ENCODE assay signal across 11 cellular contexts in genomic region chr1:6484826-6485139, GRCh38. TPM values are rescaled to one million over a fixed set of nuclear protein-coding genes. Genes with fewer than 3 reads are reported as not detected.
A peak's percentile ranks its signal among the peaks of the same experiment; 100 is the strongest.
DNase-seq lines count a peak whose midpoint lies in the region; ATAC-seq and TF ChIP-seq lines count a peak whose summit lies in the region.
"Had no signal": no experiment of that assay in that cellular context is flagged by ENCODE, and none has a peak within 500 bp of the region (broad histone marks: within the 10 kb centered on the region; RNA-seq: fewer than 3 reads in every experiment).

No MANE protein-coding gene starts in this region.

- H3K27ac ChIP-seq in coronary artery (no peak overlapping the region), spleen (peak overlapping the region in 6 of 8 donors; percentile 55 to 86 (median 81))

- no peaks in the 10 kb centered on the region for H3K9me3 ChIP-seq in spleen

- TF ChIP-seq CTCF in HFFc6 (IDR thresholded peaks at IDR 0.05) (no peak), coronary artery (IDR thresholded peaks at IDR 0.05) (no peak), kidney epithelial cell (IDR thresholded peaks at IDR 0.05; ENCODE audit: insufficient read depth, low read length, poor library complexity, severe bottlenecking) (no peak), spleen (IDR thresholded peaks at IDR 0.05 in 8 of 11, conservative IDR thresholded peaks at IDR 0.05 in 3 of 11) (no peak)

- H3K36me3 Mint-ChIP-seq in HFFc6 (ENCODE audit: low read depth), result no peaks in the 10 kb centered on the region

- no peak for ATAC-seq in GM21447 (IDR thresholded peaks at IDR 0.05; ENCODE audit: unreplicated experiment)
- ATAC-seq: HCT116, left lobe of liver had no signal

- H3K4me1 ChIP-seq in spleen, result peaks cover 2 to 65% (median 37%) of the 10 kb centered on the region in 6 donors

- DNase-seq in HFFc6 (no peak), coronary artery (ENCODE audit: low spot score) (no peak), kidney epithelial cell (ENCODE audit: low read depth) (no peak), spleen (no peak), HT-29 (ENCODE audit: low spot score) (no peak), NCI-H748 treated with DMSO at 0.1 percent for 48 hours (lab: John Stamatoyannopoulos, UW) (no peak)
- no peak for DNase-seq in stimulated activated CD4-positive, alpha-beta T cell treated with anti-CD3 and anti-CD28 coated beads, Interleukin-4, amount 100 ng/mL, for 1 hour
- DNase-seq: NCI-H1105 treated with DMSO at 0.1 percent for 48 hours had no signal

- no peaks in the 10 kb centered on the region for H3K9me3 Mint-ChIP-seq in HFFc6

- H3K4me3 ChIP-seq in coronary artery (peak overlapping the region; percentile 69), kidney epithelial cell (ENCODE audit: low read depth, low read length) (peak overlapping the region; percentile 65), spleen (peak overlapping the region; percentile 20 to 68 (median 40))

- peaks cover 18% of the 10 kb centered on the region for H3K27me3 Mint-ChIP-seq in HFFc6 (ENCODE audit: insufficient read depth)

- WGBS in spleen, 5 donors, result 11 to 27% (median 17%) methylated on average over 9 to 12 of the region's 12 CpGs

- H3K27me3 ChIP-seq in kidney epithelial cell (ENCODE audit: control insufficient read depth, insufficient read depth, low read length), result no peaks in the 10 kb centered on the region
- H3K27me3 ChIP-seq in spleen (replicated peaks in 1 of 7), result peaks cover 0 to 41% (median 19%) of the 10 kb centered on the region in 7 donors

- peak overlapping the region; percentile 36; the same call in 1 of the 2 replicates for H3K4me3 Mint-ChIP-seq in HFFc6

- intact Hi-C loops in spleen (cut with DNase I; ENCODE audit: low total_unique reads), result loop anchor here (5.0 kb wide), 2 partner anchors 63 to 163 kb away; no protein-coding TSS in a partner anchor

- H3K4me1 Mint-ChIP-seq in HFFc6 (ENCODE audit: low read depth), result peaks cover 8% of the 10 kb centered on the region

- no peaks in the 10 kb centered on the region for H3K36me3 ChIP-seq in kidney epithelial cell (ENCODE audit: control insufficient read depth, insufficient read depth, low read length)
- H3K36me3 ChIP-seq in spleen, result no peaks in the 10 kb centered on the region

- H3K27ac Mint-ChIP-seq in HFFc6, result no peak overlapping the region

- TF ChIP-seq POLR2A in spleen (IDR thresholded peaks at IDR 0.05), result no peak

RNA-seq across cellular contexts. Expression of gene PLEKHG5, which starts 6.7 kb away (rescaled TPM):
- 1 to 10 TPM; 6.4 to 7.2 (median 6.6) TPM for total RNA-seq in HFFc6 (2021; fragmentation: NEBNext Ultra II Directional; extraction: Animal tissue kit (Norgen Biotek cat#: 25700))
- 24.3 and 26.4 TPM in 2 replicates for total RNA-seq in kidney epithelial cell
- total RNA-seq in spleen, result 100 to 1,000 TPM in 1 of 7 donors, 10 to 100 TPM in 6; 34.7 to 120 (median 60.1) TPM
- polyA plus RNA-seq in spleen, result 10 to 100 TPM in 2 of 3 donors, 1 to 10 TPM in 1; 6.4 to 66.9 (median 29.7) TPM
- 12.5 and 14.6 TPM in 2 replicates for total RNA-seq in HT-29 (2014; rRNA removed; shearing (Covaris generic))

RNA-seq across cellular contexts. Expression of gene TNFRSF25, which starts 18.8 kb away (rescaled TPM):
- 1 to 10 TPM; 1.8 to 3.2 (median 2.7) TPM for total RNA-seq in HFFc6 (2021; fragmentation: NEBNext Ultra II Directional; extraction: Animal tissue kit (Norgen Biotek cat#: 25700))
- total RNA-seq in kidney epithelial cell (18.2 and 20.2 TPM in 2 replicates), spleen (100 to 1,000 TPM in 1 of 7 donors, 10 to 100 TPM in 6; 39.7 to 103 (median 65.4) TPM)
- 100 to 1,000 TPM in 2 of 3 donors, 10 to 100 TPM in 1; 30.9 to 147 (median 102) TPM for polyA plus RNA-seq in spleen
- total RNA-seq in HT-29 (2014; rRNA removed; shearing (Covaris generic)), result 9.7 and 15.0 TPM in 2 replicates

Comparison
In these comparisons a context has a peak if more than half of its experiments do, and no peak if none do; other contexts are left out.
1. H3K27ac ChIP-seq: peak in spleen (6 of 8); none in coronary artery (0 of 2).
2. Peak in every context shown above with its lines, with median percentiles within 50 percentile points of each other: H3K4me3 ChIP-seq.